8 cellular contexts compared by ENCODE assay signal in genomic region chr12:113333877-113334785, GRCh38. TPM values are rescaled to one million over a fixed set of nuclear protein-coding genes. Genes with fewer than 3 reads are reported as not detected.
DNase-seq lines count a peak whose midpoint lies in the region; ATAC-seq, FAIRE-seq and TF ChIP-seq lines count a peak whose summit lies in the region.

No MANE protein-coding gene starts in this region.

- H3K4me3 Mint-ChIP-seq in naive thymus-derived CD4-positive, alpha-beta T cell = peak overlapping the region; percentile 92 to 100 (median 98)

- H3K4me1 ChIP-seq in endothelial cell of umbilical vein (ENCODE audit: control insufficient read depth, extremely low read depth, insufficient read depth, low read length) = peaks cover 22% of the 10 kb centered on the region
- peaks cover 14 to 20% of the 10 kb centered on the region in 2 donors for H3K4me1 ChIP-seq in naive thymus-derived CD4-positive, alpha-beta T cell (ENCODE audit: control insufficient read depth in 2 of 2, insufficient read depth in 2 of 2, low read length in 2 of 2)

- POLR2A ChIA-PET in RWPE1 (lab: Yijun Ruan, JAX; ENCODE audit: low non-redundant PET) = interaction anchor here (0.5 kb wide), 1 partner anchor 112 kb away, joined by 4 read pairs; no protein-coding TSS in a partner anchor
- POLR2A ChIA-PET in endothelial cell of umbilical vein (lab: Charles Lee) = no interaction called here
- POLR2A ChIA-PET in naive thymus-derived CD4-positive, alpha-beta T cell (lab: Charles Lee) = interaction anchor here (0.9 to 2.3 kb wide), 9 partner anchors 10 to 356 kb away, joined by 3 to 20 read pairs (median 3); partner anchors contain the start of genes DDX54, OAS2 and PLBD2

- H3K4me2 ChIP-seq in endothelial cell of umbilical vein (ENCODE audit: insufficient read depth, low read length) = peak overlapping the region; percentile 49

- H3K4me3 ChIP-seq in endothelial cell of umbilical vein (replicated peaks in 1 of 3; ENCODE audit: insufficient read depth in 1 of 3, low read depth in 1 of 3, low read length in 3 of 3) = peak overlapping the region; percentile 70 to 79 (median 78)
- peak overlapping the region; percentile 86 for H3K4me3 ChIP-seq in naive thymus-derived CD4-positive, alpha-beta T cell (ENCODE audit: low read length)

- H3K27ac ChIP-seq in RWPE1 (peak overlapping the region; percentile 51), endothelial cell of umbilical vein (ENCODE audit: insufficient read depth, low read depth, low read length) (peak overlapping the region; percentile 30)
- H3K27ac ChIP-seq in naive thymus-derived CD4-positive, alpha-beta T cell (ENCODE audit: low read depth, low read length) = peak overlapping the region; percentile 76

- DNase-seq in GF-D8 (lab: John Stamatoyannopoulos, UW) (peak; percentile 75), RWPE1 (ENCODE audit: low spot score) (no peak), endothelial cell of umbilical vein (ENCODE audit: low read depth, low spot score) (peak; percentile 28), NCI-H524 (lab: John Stamatoyannopoulos, UW) (no peak), HT-29 (ENCODE audit: low spot score) (no peak), hepatic stellate cell (ENCODE audit: low spot score) (no peak)
- peak in 7 of 9 donors; percentile 36 to 63 (median 56) for DNase-seq in naive thymus-derived CD4-positive, alpha-beta T cell

- dilution Hi-C loops in endothelial cell of umbilical vein (cut with MboI; ENCODE audit: extremely low pct_ligation_motif_present, low sequenced_read_pairs) = no loop called here

- TSS peak; percentile 74 for BruUV-seq in endothelial cell of umbilical vein (replicated peaks; lab: Mats Ljungman, UMichigan)

- no peaks in the 10 kb centered on the region for H3K36me3 ChIP-seq in endothelial cell of umbilical vein (ENCODE audit: control insufficient read depth in 2 of 2, extremely low read depth in 1 of 2, insufficient read depth in 2 of 2, low read length in 2 of 2)
- peaks cover 0 to 40% (median 4%) of the 10 kb centered on the region in 3 experiments for H3K36me3 ChIP-seq in naive thymus-derived CD4-positive, alpha-beta T cell (ENCODE audit: control insufficient read depth in 2 of 3, insufficient read depth in 3 of 3, low read length in 3 of 3)

- H4K20me1 ChIP-seq in endothelial cell of umbilical vein (replicated peaks; ENCODE audit: control insufficient read depth, extremely low read depth, insufficient read depth, low read length) = no peaks in the 10 kb centered on the region

- TF ChIP-seq CTCF in RWPE1 (conservative IDR thresholded peaks at IDR 0.05; ENCODE audit: low read depth) (no peak), endothelial cell of umbilical vein (IDR thresholded peaks at IDR 0.05; ENCODE audit: extremely low read depth in 1 of 2, insufficient read depth in 1 of 2, low read depth in 1 of 2, low read length in 2 of 2) (no peak)

- TF ChIP-seq POLR2A in endothelial cell of umbilical vein (IDR thresholded peaks at IDR 0.05; ENCODE audit: low read depth, low read length) = no peak

- CTCF ChIA-PET in RWPE1 (lab: Yijun Ruan, JAX) = no interaction called here
- CTCF ChIA-PET in endothelial cell of umbilical vein (lab: Charles Lee) = interaction anchor here (0.6 to 1.7 kb wide), 7 partner anchors 10 to 91 kb away, joined by 3 to 11 read pairs (median 5); partner anchors contain the start of gene PLBD2
- CTCF ChIA-PET in naive thymus-derived CD4-positive, alpha-beta T cell (lab: Charles Lee) = no interaction called here

- H2AFZ ChIP-seq in endothelial cell of umbilical vein (ENCODE audit: low read depth, low read length) = peak overlapping the region; percentile 67

- peaks cover 0 to 2% (median 0%) of the 10 kb centered on the region in 11 donors for H3K9me3 Mint-ChIP-seq in naive thymus-derived CD4-positive, alpha-beta T cell

- H3K27me3 Mint-ChIP-seq in naive thymus-derived CD4-positive, alpha-beta T cell = no peaks in the 10 kb centered on the region

- H3K4me1 Mint-ChIP-seq in naive thymus-derived CD4-positive, alpha-beta T cell = peaks cover 25 to 49% (median 41%) of the 10 kb centered on the region in 7 donors

- H3K36me3 Mint-ChIP-seq in naive thymus-derived CD4-positive, alpha-beta T cell = peaks cover 12 to 32% (median 18%) of the 10 kb centered on the region in 5 donors

- H3K27me3 ChIP-seq in endothelial cell of umbilical vein (ENCODE audit: control insufficient read depth in 2 of 2, insufficient read depth in 2 of 2, low read length in 2 of 2) = no peaks in the 10 kb centered on the region
- H3K27me3 ChIP-seq in naive thymus-derived CD4-positive, alpha-beta T cell (ENCODE audit: control insufficient read depth in 2 of 2, insufficient read depth in 2 of 2, low read length in 2 of 2) = no peaks in the 10 kb centered on the region

- H3K9ac ChIP-seq in endothelial cell of umbilical vein (replicated peaks; ENCODE audit: extremely low read depth, insufficient read depth, low read length) = peak overlapping the region; percentile 64

- intact Hi-C loops in endothelial cell of umbilical vein (cut with micrococcal nuclease) = loop anchor here (1.0 to 10.0 kb wide), 2 partner anchors 109 to 137 kb away; partner anchors contain the start of gene TPCN1
- intact Hi-C loops in naive thymus-derived CD4-positive, alpha-beta T cell (cut with micrococcal nuclease) = loop anchor here (2.0 to 10.0 kb wide), 7 partner anchors 73 to 631 kb away; partner anchors contain the start of genes DDX54 (in 1 of the 2), DTX1 (in 1 of the 2), RBM19 (in 1 of the 2) and RITA1 (in 1 of the 2)

- peak; percentile 26 for FAIRE-seq in endothelial cell of umbilical vein (lab: Jason Lieb, UNC)

- H3K27ac Mint-ChIP-seq in naive thymus-derived CD4-positive, alpha-beta T cell = peak overlapping the region; percentile 88 to 96 (median 91)

- H3K9me1 ChIP-seq in endothelial cell of umbilical vein (replicated peaks; ENCODE audit: control insufficient read depth, extremely low read depth, insufficient read depth, low read length) = no peaks in the 10 kb centered on the region

- H3K79me2 ChIP-seq in endothelial cell of umbilical vein (ENCODE audit: control insufficient read depth, insufficient read depth, low read length) = peaks cover 6% of the 10 kb centered on the region

- peak; percentile 21 for ATAC-seq in HG02642 (IDR thresholded peaks at IDR 0.05; ENCODE audit: poor library complexity, unreplicated experiment)
- ATAC-seq in naive thymus-derived CD4-positive, alpha-beta T cell = peak; percentile 28

- H3K9me3 ChIP-seq in endothelial cell of umbilical vein (replicated peaks; ENCODE audit: control insufficient read depth, insufficient read depth, low read length) = no peaks in the 10 kb centered on the region
- H3K9me3 ChIP-seq in naive thymus-derived CD4-positive, alpha-beta T cell (ENCODE audit: control insufficient read depth in 2 of 3, low read length in 3 of 3) = no peaks in the 10 kb centered on the region

TF ChIP-seq in endothelial cell of umbilical vein, 7 proteins besides CTCF, POLR2A, EP300 and RAD21:
- no peak for TF ChIP-seq POLR2AphosphoS5 (IDR thresholded peaks at IDR 0.05; ENCODE audit: insufficient read depth, low read depth, low read length)
- TF ChIP-seq FOS (IDR thresholded peaks at IDR 0.05; ENCODE audit: borderline replicate concordance, insufficient read depth, low read length) = no peak
- no peak for TF ChIP-seq EZH2 (IDR thresholded peaks at IDR 0.05; ENCODE audit: borderline replicate concordance, low read depth, low read length, severe bottlenecking)
- TF ChIP-seq MYC (IDR thresholded peaks at IDR 0.05; ENCODE audit: low read depth, low read length) = no peak
- no peak for TF ChIP-seq GATA2 (IDR thresholded peaks at IDR 0.05; ENCODE audit: insufficient read depth, insufficient read length, low read depth, low read length)
- no peak for TF ChIP-seq JUN (IDR thresholded peaks at IDR 0.05; ENCODE audit: borderline replicate concordance, insufficient read depth, insufficient read length, low read depth)
- TF ChIP-seq MAX (IDR thresholded peaks at IDR 0.05; ENCODE audit: insufficient read depth, insufficient read length) = no peak

RNA-seq across cellular contexts. Expression of gene SLC8B1, which starts 0.8 kb away (rescaled TPM):
- 28.4 and 29.9 TPM in 2 replicates for total RNA-seq in endothelial cell of umbilical vein
- polyA plus RNA-seq in endothelial cell of umbilical vein = 45.4 and 50.6 TPM in 2 replicates
- 19.8 and 20.2 TPM in 2 replicates for polyA plus RNA-seq in endothelial cell of umbilical vein (2011; cell fraction: cytosol; rRNA removed)
- 58.1 and 60.3 TPM in 2 replicates for polyA plus RNA-seq in endothelial cell of umbilical vein (2011; cell fraction: nucleus; rRNA removed)
- polyA plus RNA-seq in endothelial cell of umbilical vein (2012) = 33.6 TPM in 2 replicates
- 52.3 and 56.8 TPM in 2 replicates for polyA minus RNA-seq in endothelial cell of umbilical vein
- polyA minus RNA-seq in endothelial cell of umbilical vein (2011; cell fraction: cytosol; rRNA and poly(A)+ RNA removed) = 20.8 TPM
- polyA minus RNA-seq in endothelial cell of umbilical vein (2011; cell fraction: nucleus; rRNA and poly(A)+ RNA removed) = 22.2 and 26.7 TPM in 2 replicates
- total RNA-seq in naive thymus-derived CD4-positive, alpha-beta T cell = 100 to 1,000 TPM in 4 of 5 experiments, 10 to 100 TPM in 1; 40.9 to 169 (median 140) TPM
- polyA plus RNA-seq in naive thymus-derived CD4-positive, alpha-beta T cell = 100 to 1,000 TPM in 1 of 2 donors, 10 to 100 TPM in 1; 68.1 to 144 TPM
- 2.6 and 4.7 TPM in 2 replicates for total RNA-seq in HT-29 (2014; rRNA removed; shearing (Covaris generic))

RNA-seq across cellular contexts. Expression of gene PLBD2, which starts 24.3 kb away (rescaled TPM):
- 44.8 and 46.8 TPM in 2 replicates for total RNA-seq in endothelial cell of umbilical vein
- 20.3 and 24.4 TPM in 2 replicates for polyA plus RNA-seq in endothelial cell of umbilical vein
- polyA plus RNA-seq in endothelial cell of umbilical vein (2011; cell fraction: cytosol; rRNA removed) = 18.7 and 19.9 TPM in 2 replicates
- 11.3 TPM in 2 replicates for polyA plus RNA-seq in endothelial cell of umbilical vein (2011; cell fraction: nucleus; rRNA removed)
- 34.8 and 40.2 TPM in 2 replicates for polyA plus RNA-seq in endothelial cell of umbilical vein (2012)
- polyA minus RNA-seq in endothelial cell of umbilical vein = 46.2 and 53.5 TPM in 2 replicates
- 11.6 TPM for polyA minus RNA-seq in endothelial cell of umbilical vein (2011; cell fraction: cytosol; rRNA and poly(A)+ RNA removed)
- polyA minus RNA-seq in endothelial cell of umbilical vein (2011; cell fraction: nucleus; rRNA and poly(A)+ RNA removed) = 11.0 and 11.3 TPM in 2 replicates
- total RNA-seq in naive thymus-derived CD4-positive, alpha-beta T cell = 10 to 100 TPM; 13.2 to 25.4 (median 14.9) TPM
- 10 to 100 TPM in 1 of 2 donors, 1 to 10 TPM in 1; 7.8 to 10.6 TPM for polyA plus RNA-seq in naive thymus-derived CD4-positive, alpha-beta T cell
- total RNA-seq in HT-29 (2014; rRNA removed; shearing (Covaris generic)) = 11.5 and 11.8 TPM in 2 replicates

Comparison
In these comparisons a context has a peak if more than half of its experiments do, and no peak if none do; other contexts are left out.
1. DNase-seq: peak in GF-D8 (single experiment), endothelial cell of umbilical vein (single experiment) and naive thymus-derived CD4-positive, alpha-beta T cell (7 of 9); none in RWPE1 (single experiment), NCI-H524 (0 of 2), HT-29 (single experiment) and hepatic stellate cell (single experiment).
2. Peak in every context shown above with its lines, with median percentiles within 50 percentile points of each other: H3K27ac ChIP-seq.